ENCODE assay signal across 8 cellular contexts in genomic region chr10:89414879-89415821, GRCh38. TPM values are rescaled to one million over a fixed set of nuclear protein-coding genes. Genes with fewer than 3 reads are reported as not detected.
DNase-seq lines count a peak whose midpoint lies in the region; ATAC-seq and TF ChIP-seq lines count a peak whose summit lies in the region.

No MANE protein-coding gene starts in this region.

- H3K36me3 ChIP-seq in SJSA1 (peaks cover 31% of the 10 kb centered on the region), osteoblast (ENCODE audit: insufficient read depth, low read length) (peaks cover 13% of the 10 kb centered on the region)

- POLR2A ChIA-PET in activated naive CD8-positive, alpha-beta T cell treated with anti-CD3 and anti-CD28 coated beads, Interleukin-2, amount 10 ng/mL, durations not matched to agents 7 days and 5 days (lab: Charles Lee): interaction anchor here (0.8 to 6.9 kb wide), 14 partner anchors 9 to 1597 kb away, joined by 3 to 170 read pairs (median 8); partner anchors contain the start of genes ATAD1, IFIT1, IFIT2 and IFIT3

- TF ChIP-seq CTCF in AG10803 (conservative IDR thresholded peaks at IDR 0.05; ENCODE audit: low read length): no peak
- no peak for TF ChIP-seq CTCF in osteoblast (IDR thresholded peaks at IDR 0.05; ENCODE audit: extremely low read depth, low read depth, low read length)

- H3K27me3 ChIP-seq in SJSA1 (replicated peaks): no peaks in the 10 kb centered on the region
- no peaks in the 10 kb centered on the region for H3K27me3 ChIP-seq in osteoblast (ENCODE audit: insufficient read depth, low read length)

- intact Hi-C loops in Right ventricle myocardium superior (cut with DNase I): no loop called here

- H3K4me3 ChIP-seq in AG10803 (ENCODE audit: low read length): peak overlapping the region; percentile 82
- peak overlapping the region; percentile 71 for H3K4me3 ChIP-seq in SJSA1
- H3K4me3 ChIP-seq in osteoblast (ENCODE audit: insufficient read depth, low read length): peak overlapping the region; percentile 90

- H3K27ac Mint-ChIP-seq in activated naive CD8-positive, alpha-beta T cell treated with anti-CD3 and anti-CD28 coated beads, Interleukin-2, amount 10 ng/mL, durations not matched to agents 7 days and 5 days: peak overlapping the region; percentile 98

- H3K9me3 ChIP-seq in SJSA1 (replicated peaks): no peaks in the 10 kb centered on the region
- H3K9me3 ChIP-seq in osteoblast (ENCODE audit: low read depth, low read length): no peaks in the 10 kb centered on the region

- H3K36me3 Mint-ChIP-seq in activated naive CD8-positive, alpha-beta T cell treated with anti-CD3 and anti-CD28 coated beads, Interleukin-2, amount 10 ng/mL, durations not matched to agents 7 days and 5 days: peaks cover 45% of the 10 kb centered on the region

- peaks cover 40% of the 10 kb centered on the region for H3K79me2 ChIP-seq in osteoblast (ENCODE audit: insufficient read depth, low read length)

- H2AFZ ChIP-seq in osteoblast (ENCODE audit: low read length): peak overlapping the region; percentile 97

- peaks cover 18% of the 10 kb centered on the region for H3K4me1 ChIP-seq in SJSA1 (replicated peaks)
- H3K4me1 ChIP-seq in osteoblast (ENCODE audit: insufficient read depth, low read length): peaks cover 14% of the 10 kb centered on the region

- peak; percentile 35 for ATAC-seq in GM18868 (IDR thresholded peaks at IDR 0.05; ENCODE audit: unreplicated experiment)
- peak; percentile 30 for ATAC-seq in HG03095 (IDR thresholded peaks at IDR 0.05; ENCODE audit: unreplicated experiment)
- peak; percentile 34 for ATAC-seq in activated naive CD8-positive, alpha-beta T cell treated with anti-CD3 and anti-CD28 coated beads, Interleukin-2, amount 10 ng/mL, durations not matched to agents 7 days and 5 days (ENCODE audit: low read depth)
- ATAC-seq in Right ventricle myocardium superior (ENCODE audit: poor library complexity): peak; percentile 81

- H3K27ac ChIP-seq in SJSA1 (peak overlapping the region; percentile 83), osteoblast (ENCODE audit: low read depth, low read length) (peak overlapping the region; percentile 86)

- peaks cover 45% of the 10 kb centered on the region for H3K4me1 Mint-ChIP-seq in activated naive CD8-positive, alpha-beta T cell treated with anti-CD3 and anti-CD28 coated beads, Interleukin-2, amount 10 ng/mL, durations not matched to agents 7 days and 5 days

- peak overlapping the region; percentile 100 for H3K4me3 Mint-ChIP-seq in activated naive CD8-positive, alpha-beta T cell treated with anti-CD3 and anti-CD28 coated beads, Interleukin-2, amount 10 ng/mL, durations not matched to agents 7 days and 5 days

- H3K4me2 ChIP-seq in osteoblast (ENCODE audit: insufficient read depth, low read length): peak overlapping the region; percentile 86

- no peaks in the 10 kb centered on the region for H3K27me3 Mint-ChIP-seq in activated naive CD8-positive, alpha-beta T cell treated with anti-CD3 and anti-CD28 coated beads, Interleukin-2, amount 10 ng/mL, durations not matched to agents 7 days and 5 days

- no peaks in the 10 kb centered on the region for H4K20me1 ChIP-seq in osteoblast (ENCODE audit: insufficient read depth, low read length)

- DNase-seq in AG10803 (ENCODE audit: low read depth): peak; percentile 48
- peak; percentile 68 to 84 for DNase-seq in SJSA1 (ENCODE audit: low read depth in 1 of 2, low spot score in 2 of 2)
- DNase-seq in activated naive CD8-positive, alpha-beta T cell treated with anti-CD3 and anti-CD28 coated beads, Interleukin-2, amount 10 ng/mL, durations not matched to agents 7 days and 5 days: no peak
- peak; percentile 67 for DNase-seq in Right ventricle myocardium superior
- DNase-seq in osteoblast (ENCODE audit: insufficient read length, low spot score, missing footprints): peak; percentile 87
- no peak for DNase-seq in NK-92 (lab: John Stamatoyannopoulos, UW; ENCODE audit: unreplicated experiment)

- H3K9me3 Mint-ChIP-seq in activated naive CD8-positive, alpha-beta T cell treated with anti-CD3 and anti-CD28 coated beads, Interleukin-2, amount 10 ng/mL, durations not matched to agents 7 days and 5 days: peaks cover 9% of the 10 kb centered on the region

RNA-seq across cellular contexts. Expression of gene IFIT5, which starts 0.8 kb away (rescaled TPM):
- total RNA-seq in SJSA1 (2014; rRNA removed; shearing (Covaris generic)): 32.5 and 39.3 TPM in 2 replicates
- 10 to 100 TPM; 30.7 to 32.2 TPM for total RNA-seq in activated naive CD8-positive, alpha-beta T cell treated with anti-CD3 and anti-CD28 coated beads, Interleukin-2, amount 10 ng/mL, durations not matched to agents 7 days and 5 days
- 7.1 TPM for total RNA-seq in Right ventricle myocardium superior
- 30.4 and 39.1 TPM in 2 replicates for total RNA-seq in osteoblast

RNA-seq across cellular contexts. Expression of gene IFIT1, which starts 22.7 kb away (rescaled TPM):
- total RNA-seq in SJSA1 (2014; rRNA removed; shearing (Covaris generic)): 1.8 and 5.2 TPM in 2 replicates
- total RNA-seq in activated naive CD8-positive, alpha-beta T cell treated with anti-CD3 and anti-CD28 coated beads, Interleukin-2, amount 10 ng/mL, durations not matched to agents 7 days and 5 days: 10 to 100 TPM; 45.7 to 48.4 TPM
- total RNA-seq in Right ventricle myocardium superior (28.1 TPM), osteoblast (19.7 and 34.4 TPM in 2 replicates)

RNA-seq across cellular contexts. Expression of gene IFIT1B, which starts 37.3 kb away (rescaled TPM):
- total RNA-seq in SJSA1 (2014; rRNA removed; shearing (Covaris generic)): not detected in 2 replicates
- total RNA-seq in activated naive CD8-positive, alpha-beta T cell treated with anti-CD3 and anti-CD28 coated beads, Interleukin-2, amount 10 ng/mL, durations not matched to agents 7 days and 5 days: not detected
- total RNA-seq in Right ventricle myocardium superior: not detected
- not detected in 2 replicates for total RNA-seq in osteoblast

Comparison
In these comparisons a context has a peak if more than half of its experiments do, and no peak if none do; other contexts are left out.
1. DNase-seq: peak in AG10803 (single experiment), SJSA1 (2 of 2), Right ventricle myocardium superior (single experiment) and osteoblast (single experiment); none in activated naive CD8-positive, alpha-beta T cell treated with anti-CD3 and anti-CD28 coated beads, Interleukin-2, amount 10 ng/mL, durations not matched to agents 7 days and 5 days (single experiment) and NK-92 (single experiment).
2. ATAC-seq: peak in every context shown above with its lines; median percentile 81 in Right ventricle myocardium superior; 35 in GM18868; 34 in activated naive CD8-positive, alpha-beta T cell treated with anti-CD3 and anti-CD28 coated beads, Interleukin-2, amount 10 ng/mL, durations not matched to agents 7 days and 5 days; 30 in HG03095.
3. Peak in every context shown above with its lines, with median percentiles within 50 percentile points of each other: H3K4me3 ChIP-seq.